ENCODE assay signal across 27 cellular contexts in genomic region chr15:41482478-41482877, GRCh38. TPM values are rescaled to one million over a fixed set of nuclear protein-coding genes. Genes with fewer than 3 reads are reported as not detected.
DNase-seq lines count a peak whose midpoint lies in the region; ATAC-seq and TF ChIP-seq lines count a peak whose summit lies in the region.
"Had no signal": no experiment of that assay in that cellular context is flagged by ENCODE, and none has a peak within 500 bp of the region (broad histone marks: within the 10 kb centered on the region; RNA-seq: fewer than 3 reads in every experiment).

No MANE protein-coding gene starts in this region.

- peaks cover 13% of the 10 kb centered on the region for H3K4me1 ChIP-seq in CD8-positive, alpha-beta T cell (ENCODE audit: insufficient read depth, low read length)
- H3K4me1 ChIP-seq: prostate gland had no signal

- CTCF ChIA-PET in CD8-positive, alpha-beta T cell (lab: Charles Lee) = interaction anchor here (0.6 kb wide), 1 partner anchor 121 kb away, joined by 4 read pairs; no protein-coding TSS in a partner anchor
- CTCF ChIA-PET in T-cell (lab: Charles Lee) = no interaction called here
- CTCF ChIA-PET in activated naive CD4-positive, alpha-beta T cell treated with anti-CD3 and anti-CD28 coated beads, Interleukin-2, amount 10 ng/mL, durations not matched to agents 7 days and 5 days (lab: Charles Lee) = interaction anchor here (1.1 kb wide), 1 partner anchor 8 kb away, joined by 3 read pairs; no protein-coding TSS in a partner anchor

- no peaks in the 10 kb centered on the region for H3K27me3 ChIP-seq in CD8-positive, alpha-beta T cell (ENCODE audit: insufficient read depth, low read length)
- H3K27me3 ChIP-seq: BLaER1 treated with 17β-estradiol and CSF1 and Interleukin-3, amounts not matched to agents 10 nM and 100 nM; MG63 had no signal

- H3K36me3 Mint-ChIP-seq in CD8-positive, alpha-beta T cell = peaks cover 39% of the 10 kb centered on the region
- peaks cover 32% of the 10 kb centered on the region for H3K36me3 Mint-ChIP-seq in T-cell
- H3K36me3 Mint-ChIP-seq in effector memory CD8-positive, alpha-beta T cell (ENCODE audit: insufficient read depth) = peaks cover 36% of the 10 kb centered on the region
- H3K36me3 Mint-ChIP-seq in natural killer cell treated with Interleukin-12 subunit alpha and Interleukin-12 subunit beta and Interleukin-15 and Interleukin-18, amount 100 ng/mL, for 72 hours = peaks cover 13% of the 10 kb centered on the region
- peaks cover 46% of the 10 kb centered on the region for H3K36me3 Mint-ChIP-seq in activated naive CD4-positive, alpha-beta T cell treated with anti-CD3 and anti-CD28 coated beads, Interleukin-2, amount 10 ng/mL, durations not matched to agents 7 days and 5 days

- no peaks in the 10 kb centered on the region for H3K9me3 ChIP-seq in CD8-positive, alpha-beta T cell (ENCODE audit: low read length)
- H3K9me3 ChIP-seq: left lung, MG63, prostate gland had no signal

- no peak for TF ChIP-seq CTCF in CD8-positive, alpha-beta T cell (IDR thresholded peaks at IDR 0.05)

- H3K27ac ChIP-seq in CD8-positive, alpha-beta T cell (ENCODE audit: low read depth, low read length) = no peak overlapping the region
- H3K27ac ChIP-seq: BLaER1 treated with 17β-estradiol and CSF1 and Interleukin-3, amounts not matched to agents 10 nM and 100 nM; left lung; prostate gland had no signal

- POLR2A ChIA-PET in CD8-positive, alpha-beta T cell (lab: Charles Lee) = no interaction called here
- POLR2A ChIA-PET in T-cell (lab: Charles Lee) = interaction anchor here (0.6 kb wide), 3 partner anchors 96 to 540 kb away, joined by 4 to 5 read pairs (median 4); no protein-coding TSS in a partner anchor

- H3K4me3 ChIP-seq in CD8-positive, alpha-beta T cell (ENCODE audit: low read depth, low read length) = no peak overlapping the region
- H3K4me3 ChIP-seq: BLaER1 treated with 17β-estradiol and CSF1 and Interleukin-3, amounts not matched to agents 10 nM and 100 nM; left lung; MG63; prostate gland had no signal

- H3K27ac Mint-ChIP-seq in CD8-positive, alpha-beta T cell = peak overlapping the region; percentile 78
- peak overlapping the region; percentile 73 to 87 for H3K27ac Mint-ChIP-seq in T-cell
- peak overlapping the region; percentile 81 to 83 for H3K27ac Mint-ChIP-seq in effector memory CD8-positive, alpha-beta T cell
- no peak overlapping the region for H3K27ac Mint-ChIP-seq in natural killer cell treated with Interleukin-12 subunit alpha and Interleukin-12 subunit beta and Interleukin-15 and Interleukin-18, amount 100 ng/mL, for 72 hours
- no peak overlapping the region for H3K27ac Mint-ChIP-seq in activated naive CD4-positive, alpha-beta T cell treated with anti-CD3 and anti-CD28 coated beads, Interleukin-2, amount 10 ng/mL, durations not matched to agents 7 days and 5 days
- H3K27ac Mint-ChIP-seq: activated naive CD8-positive, alpha-beta T cell; T-helper 2 cell treated with Interferon-gamma antibody and Interleukin-4, amounts not matched to agents 5 μg/mL and 100 μg/mL, for 36 hours had no signal

- intact Hi-C loops in CD8-positive, alpha-beta T cell (cut with DNase I, micrococcal nuclease) = no loop called here

- H3K36me3 ChIP-seq in CD8-positive, alpha-beta T cell (ENCODE audit: insufficient read depth, low read length) = peaks cover 11% of the 10 kb centered on the region

- H3K4me3 Mint-ChIP-seq in CD8-positive, alpha-beta T cell = no peak overlapping the region
- no peak overlapping the region for H3K4me3 Mint-ChIP-seq in T-cell
- peak overlapping the region; percentile 62 to 64 for H3K4me3 Mint-ChIP-seq in effector memory CD8-positive, alpha-beta T cell
- peak overlapping the region; percentile 58 for H3K4me3 Mint-ChIP-seq in natural killer cell treated with Interleukin-12 subunit alpha and Interleukin-12 subunit beta and Interleukin-15 and Interleukin-18, amount 100 ng/mL, for 72 hours
- no peak overlapping the region for H3K4me3 Mint-ChIP-seq in activated naive CD4-positive, alpha-beta T cell treated with anti-CD3 and anti-CD28 coated beads, Interleukin-2, amount 10 ng/mL, durations not matched to agents 7 days and 5 days

- ATAC-seq in CD8-positive, alpha-beta T cell = no peak
- ATAC-seq in T-cell (replicated peaks in 1 of 4) = no peak
- ATAC-seq in effector memory CD8-positive, alpha-beta T cell (replicated peaks) = no peak
- ATAC-seq in natural killer cell treated with Interleukin-12 subunit alpha and Interleukin-12 subunit beta and Interleukin-15 and Interleukin-18, amount 100 ng/mL, for 72 hours = no peak
- no peak for ATAC-seq in HG02870 (IDR thresholded peaks at IDR 0.05; ENCODE audit: unreplicated experiment)
- ATAC-seq: left lung, sciatic nerve had no signal

- H3K4me1 Mint-ChIP-seq in CD8-positive, alpha-beta T cell (ENCODE audit: low read depth) = peaks cover 16% of the 10 kb centered on the region
- peaks cover 17 to 20% (median 20%) of the 10 kb centered on the region in 3 donors for H3K4me1 Mint-ChIP-seq in T-cell
- peaks cover 14 to 16% of the 10 kb centered on the region in 2 donors for H3K4me1 Mint-ChIP-seq in effector memory CD8-positive, alpha-beta T cell (ENCODE audit: low read depth in 2 of 2)
- H3K4me1 Mint-ChIP-seq in natural killer cell treated with Interleukin-12 subunit alpha and Interleukin-12 subunit beta and Interleukin-15 and Interleukin-18, amount 100 ng/mL, for 72 hours (ENCODE audit: low read depth in 2 of 2) = peaks cover 21 to 23% of the 10 kb centered on the region in 2 donors
- H3K4me1 Mint-ChIP-seq in activated naive CD4-positive, alpha-beta T cell treated with anti-CD3 and anti-CD28 coated beads, Interleukin-2, amount 10 ng/mL, durations not matched to agents 7 days and 5 days = peaks cover 17% of the 10 kb centered on the region

- no peaks in the 10 kb centered on the region for H3K27me3 Mint-ChIP-seq in CD8-positive, alpha-beta T cell (ENCODE audit: low read depth)
- no peaks in the 10 kb centered on the region for H3K27me3 Mint-ChIP-seq in T-cell
- H3K27me3 Mint-ChIP-seq in effector memory CD8-positive, alpha-beta T cell = no peaks in the 10 kb centered on the region
- H3K27me3 Mint-ChIP-seq in natural killer cell treated with Interleukin-12 subunit alpha and Interleukin-12 subunit beta and Interleukin-15 and Interleukin-18, amount 100 ng/mL, for 72 hours = peaks cover under 1 to 2% of the 10 kb centered on the region in 2 donors
- peaks cover 6% of the 10 kb centered on the region for H3K27me3 Mint-ChIP-seq in activated naive CD4-positive, alpha-beta T cell treated with anti-CD3 and anti-CD28 coated beads, Interleukin-2, amount 10 ng/mL, durations not matched to agents 7 days and 5 days
- H3K27me3 Mint-ChIP-seq: activated naive CD8-positive, alpha-beta T cell; naive thymus-derived CD4-positive, alpha-beta T cell had no signal

- no peaks in the 10 kb centered on the region for H3K9me3 Mint-ChIP-seq in CD8-positive, alpha-beta T cell
- H3K9me3 Mint-ChIP-seq in T-cell = no peaks in the 10 kb centered on the region
- H3K9me3 Mint-ChIP-seq in effector memory CD8-positive, alpha-beta T cell = no peaks in the 10 kb centered on the region
- H3K9me3 Mint-ChIP-seq in natural killer cell treated with Interleukin-12 subunit alpha and Interleukin-12 subunit beta and Interleukin-15 and Interleukin-18, amount 100 ng/mL, for 72 hours = no peaks in the 10 kb centered on the region
- H3K9me3 Mint-ChIP-seq in activated naive CD4-positive, alpha-beta T cell treated with anti-CD3 and anti-CD28 coated beads, Interleukin-2, amount 10 ng/mL, durations not matched to agents 7 days and 5 days = no peaks in the 10 kb centered on the region
- H3K9me3 Mint-ChIP-seq: naive thymus-derived CD4-positive, alpha-beta T cell; stimulated activated naive CD8-positive, alpha-beta T cell treated with anti-CD3 and anti-CD28 coated beads, Interleukin-15, amount 100 ng/mL, for 72 hours; T-helper 2 cell treated with Interferon-gamma antibody and Interleukin-4, amounts not matched to agents 5 μg/mL and 100 μg/mL, for 36 hours had no signal

- no peak for DNase-seq in CD8-positive, alpha-beta T cell
- DNase-seq in T-cell (no peak), NCI-H2107 treated with DMSO at 0.1 percent for 48 hours (lab: John Stamatoyannopoulos, UW; ENCODE audit: unreplicated experiment) (no peak)
- no peak for DNase-seq in effector memory CD8-positive, alpha-beta T cell
- DNase-seq in natural killer cell treated with Interleukin-12 subunit alpha and Interleukin-12 subunit beta and Interleukin-15 and Interleukin-18, amount 100 ng/mL, for 72 hours (ENCODE audit: low spot score) = no peak
- no peak for DNase-seq in activated naive CD4-positive, alpha-beta T cell treated with anti-CD3 and anti-CD28 coated beads, Interleukin-2, amount 10 ng/mL, durations not matched to agents 7 days and 5 days
- DNase-seq: activated CD8-positive, alpha-beta memory T cell treated with anti-CD3 and anti-CD28 coated beads for 24 hours; activated T-cell treated with anti-CD3 and anti-CD28 coated beads for 4 hours; aorta; DND-41; erythroblast; KBM-7; left lung; MG63; NCI-H2029 treated with DMSO at 0.1 percent for 48 hours; NCI-H226; NCI-H526 treated with DMSO at 0.1 percent for 48 hours; occipital lobe; SHP77 treated with DMSO at 0.1 percent for 48 hours had no signal

RNA-seq across cellular contexts. Expression of gene ITPKA, which starts 11.2 kb away (rescaled TPM):
- total RNA-seq in CD8-positive, alpha-beta T cell = under 1 TPM in 1 of 2 experiments, not detected in 1; 0.50 TPM
- total RNA-seq in T-cell = under 1 TPM in 1 of 5 donors, not detected in 4; 0.38 TPM
- under 1 TPM in 1 of 2 donors, not detected in 1; 0.22 TPM for total RNA-seq in natural killer cell treated with Interleukin-12 subunit alpha and Interleukin-12 subunit beta and Interleukin-15 and Interleukin-18, amount 100 ng/mL, for 72 hours
- total RNA-seq: sciatic nerve had no signal

RNA-seq across cellular contexts. Expression of gene LTK, which starts 31.1 kb away (rescaled TPM):
- 10 to 100 TPM; 11.9 to 12.3 TPM for total RNA-seq in CD8-positive, alpha-beta T cell
- 10 to 100 TPM in 1 of 5 donors, 1 to 10 TPM in 4; 2.0 to 14.3 (median 6.8) TPM for total RNA-seq in T-cell
- under 1 TPM in 1 of 2 donors, not detected in 1; 0.47 TPM for total RNA-seq in natural killer cell treated with Interleukin-12 subunit alpha and Interleukin-12 subunit beta and Interleukin-15 and Interleukin-18, amount 100 ng/mL, for 72 hours
- total RNA-seq: occipital lobe had no signal

Comparison
In these comparisons a context has a peak if more than half of its experiments do, and no peak if none do; other contexts are left out.
1. H3K27ac Mint-ChIP-seq: peak in CD8-positive, alpha-beta T cell (single experiment), T-cell (2 of 2) and effector memory CD8-positive, alpha-beta T cell (2 of 2); none in natural killer cell treated with Interleukin-12 subunit alpha and Interleukin-12 subunit beta and Interleukin-15 and Interleukin-18, amount 100 ng/mL, for 72 hours (0 of 2) and activated naive CD4-positive, alpha-beta T cell treated with anti-CD3 and anti-CD28 coated beads, Interleukin-2, amount 10 ng/mL, durations not matched to agents 7 days and 5 days (single experiment).
2. H3K4me3 Mint-ChIP-seq: peak in effector memory CD8-positive, alpha-beta T cell (2 of 2) and natural killer cell treated with Interleukin-12 subunit alpha and Interleukin-12 subunit beta and Interleukin-15 and Interleukin-18, amount 100 ng/mL, for 72 hours (single experiment); none in CD8-positive, alpha-beta T cell (single experiment), T-cell (0 of 3) and activated naive CD4-positive, alpha-beta T cell treated with anti-CD3 and anti-CD28 coated beads, Interleukin-2, amount 10 ng/mL, durations not matched to agents 7 days and 5 days (single experiment).
3. CTCF ChIA-PET loops: an anchor here in CD8-positive, alpha-beta T cell (0.6 kb wide) and activated naive CD4-positive, alpha-beta T cell treated with anti-CD3 and anti-CD28 coated beads, Interleukin-2, amount 10 ng/mL, durations not matched to agents 7 days and 5 days (1.1 kb wide); none called in T-cell.